In genomic region chr2:207625014-207625755, GRCh38 we compare ENCODE assay signal across 8 cellular contexts. TPM values are rescaled to one million over a fixed set of nuclear protein-coding genes. Genes with fewer than 3 reads are reported as not detected.
DNase-seq lines count a peak whose midpoint lies in the region; ATAC-seq and TF ChIP-seq lines count a peak whose summit lies in the region.

METTL21A (minus strand) TSS chr2:207625394; CDS start chr2:207624375, 1,019 bp downstream.

- H3K27ac ChIP-seq in CD4-positive, CD25-positive, alpha-beta regulatory T cell (ENCODE audit: insufficient read depth, low read length, poor library complexity, severe bottlenecking): peak within 1 kb of the TSS; percentile 97
- peak within 1 kb of the TSS; percentile 95 to 97 (median 95) for H3K27ac ChIP-seq in right lobe of liver

- H3K36me3 ChIP-seq in CD4-positive, CD25-positive, alpha-beta regulatory T cell (ENCODE audit: control insufficient read depth, insufficient read depth, low read length): peaks cover 2% of the 10 kb centered on the region
- peaks cover 0 to 14% (median 0%) of the 10 kb centered on the region in 4 donors for H3K36me3 ChIP-seq in right lobe of liver

- H3K9me3 Mint-ChIP-seq in CD4-positive, CD25-positive, alpha-beta regulatory T cell: no peaks in the 10 kb centered on the region

- peak within 1 kb of the TSS; percentile 94 to 96 (median 95) for H3K27ac Mint-ChIP-seq in CD4-positive, CD25-positive, alpha-beta regulatory T cell

- DNase-seq in CD4-positive, CD25-positive, alpha-beta regulatory T cell: peak; percentile 95 to 97 (median 96)
- DNase-seq in NCI-H774 (lab: John Stamatoyannopoulos, UW): peak; percentile 89
- DNase-seq in activated CD4-positive, alpha-beta T cell treated with anti-CD3 and anti-CD28 coated beads, Interleukin-2, amount 50 U/mL, for 4 hours: peak; percentile 96 to 97
- DNase-seq in dermis microvascular lymphatic vessel endothelial cell (ENCODE audit: low read depth in 2 of 2): peak; percentile 62 to 92
- DNase-seq in right lobe of liver: peak; percentile 94 to 96 (median 96)
- DNase-seq in stimulated activated CD4-positive, alpha-beta T cell treated with anti-CD3 and anti-CD28 coated beads, Interleukin-4, amount 100 ng/mL, for 48 hours (ENCODE audit: low read depth in 2 of 2): peak; percentile 82 to 91

- H3K36me3 Mint-ChIP-seq in CD4-positive, CD25-positive, alpha-beta regulatory T cell: peaks cover 3% of the 10 kb centered on the region

- H3K4me1 Mint-ChIP-seq in CD4-positive, CD25-positive, alpha-beta regulatory T cell: peaks cover 20 to 52% (median 36%) of the 10 kb centered on the region in 4 donors

- whole genome bisulfite sequencing in right lobe of liver (ENCODE audit: insufficient coverage, low coverage, low lambda C conversion rate, missing lambda C conversion rate): 0% methylated on average over 7 of the region's 79 CpGs

- intact Hi-C loops in right lobe of liver (cut with DNase I): loop anchor here in 1 of 2 donors (10.0 kb wide), 1 partner anchor 110 kb away; no protein-coding TSS in a partner anchor

- peaks cover 43% of the 10 kb centered on the region for H3K4me1 ChIP-seq in CD4-positive, CD25-positive, alpha-beta regulatory T cell (ENCODE audit: control insufficient read depth, insufficient read depth, low read length, poor library complexity, severe bottlenecking)
- H3K4me1 ChIP-seq in right lobe of liver: peaks cover 0 to 6% (median 2%) of the 10 kb centered on the region in 4 donors

- no peaks in the 10 kb centered on the region for H3K27me3 ChIP-seq in CD4-positive, CD25-positive, alpha-beta regulatory T cell (ENCODE audit: control insufficient read depth, insufficient read depth, low read length)
- H3K27me3 ChIP-seq in right lobe of liver: no peaks in the 10 kb centered on the region

- H3K27me3 Mint-ChIP-seq in CD4-positive, CD25-positive, alpha-beta regulatory T cell: no peaks in the 10 kb centered on the region

- TF ChIP-seq CTCF in right lobe of liver (IDR thresholded peaks at IDR 0.05): peak; percentile 33 to 52 (median 43)

- TF ChIP-seq POLR2A in right lobe of liver (IDR thresholded peaks at IDR 0.05): peak; percentile 89

- peak within 1 kb of the TSS; percentile 95 to 98 (median 96) for H3K4me3 Mint-ChIP-seq in CD4-positive, CD25-positive, alpha-beta regulatory T cell

- ATAC-seq in CD4-positive, CD25-positive, alpha-beta regulatory T cell (ENCODE audit: low read depth in 2 of 2): peak; percentile 80 to 83
- ATAC-seq in GM19395 (IDR thresholded peaks at IDR 0.05; ENCODE audit: unreplicated experiment) (peak; percentile 56), HG03558 (IDR thresholded peaks at IDR 0.05; ENCODE audit: extremely low read depth, unreplicated experiment) (peak; percentile 47), right lobe of liver (peak; percentile 81 to 91 (median 86))

- no peaks in the 10 kb centered on the region for H3K9me3 ChIP-seq in CD4-positive, CD25-positive, alpha-beta regulatory T cell (ENCODE audit: control insufficient read depth in 2 of 2, low read length in 2 of 2)
- H3K9me3 ChIP-seq in right lobe of liver: no peaks in the 10 kb centered on the region

- peak within 1 kb of the TSS; percentile 92 for H3K4me3 ChIP-seq in CD4-positive, CD25-positive, alpha-beta regulatory T cell (ENCODE audit: low read depth, low read length)
- H3K4me3 ChIP-seq in right lobe of liver: peak within 1 kb of the TSS; percentile 78 to 97 (median 79)

RNA-seq across cellular contexts. Expression of gene METTL21A, which starts in this region (rescaled TPM):
- 13.7 TPM for total RNA-seq in CD4-positive, CD25-positive, alpha-beta regulatory T cell
- 10 to 100 TPM; 21.7 to 29.7 (median 23.0) TPM for polyA plus RNA-seq in CD4-positive, CD25-positive, alpha-beta regulatory T cell
- total RNA-seq in dermis microvascular lymphatic vessel endothelial cell (17.4 and 17.6 TPM in 2 replicates), right lobe of liver (10 to 100 TPM in 3 of 6 experiments, 1 to 10 TPM in 3; 7.2 to 24.1 (median 9.8) TPM)

Comparison
In these comparisons a context has a peak if more than half of its experiments do, and no peak if none do; other contexts are left out.
1. Peak in every context shown above with its lines: DNase-seq, ATAC-seq, H3K4me3 ChIP-seq and H3K27ac ChIP-seq.